8 cellular contexts compared by ENCODE assay signal in the genomic region with DNA sequence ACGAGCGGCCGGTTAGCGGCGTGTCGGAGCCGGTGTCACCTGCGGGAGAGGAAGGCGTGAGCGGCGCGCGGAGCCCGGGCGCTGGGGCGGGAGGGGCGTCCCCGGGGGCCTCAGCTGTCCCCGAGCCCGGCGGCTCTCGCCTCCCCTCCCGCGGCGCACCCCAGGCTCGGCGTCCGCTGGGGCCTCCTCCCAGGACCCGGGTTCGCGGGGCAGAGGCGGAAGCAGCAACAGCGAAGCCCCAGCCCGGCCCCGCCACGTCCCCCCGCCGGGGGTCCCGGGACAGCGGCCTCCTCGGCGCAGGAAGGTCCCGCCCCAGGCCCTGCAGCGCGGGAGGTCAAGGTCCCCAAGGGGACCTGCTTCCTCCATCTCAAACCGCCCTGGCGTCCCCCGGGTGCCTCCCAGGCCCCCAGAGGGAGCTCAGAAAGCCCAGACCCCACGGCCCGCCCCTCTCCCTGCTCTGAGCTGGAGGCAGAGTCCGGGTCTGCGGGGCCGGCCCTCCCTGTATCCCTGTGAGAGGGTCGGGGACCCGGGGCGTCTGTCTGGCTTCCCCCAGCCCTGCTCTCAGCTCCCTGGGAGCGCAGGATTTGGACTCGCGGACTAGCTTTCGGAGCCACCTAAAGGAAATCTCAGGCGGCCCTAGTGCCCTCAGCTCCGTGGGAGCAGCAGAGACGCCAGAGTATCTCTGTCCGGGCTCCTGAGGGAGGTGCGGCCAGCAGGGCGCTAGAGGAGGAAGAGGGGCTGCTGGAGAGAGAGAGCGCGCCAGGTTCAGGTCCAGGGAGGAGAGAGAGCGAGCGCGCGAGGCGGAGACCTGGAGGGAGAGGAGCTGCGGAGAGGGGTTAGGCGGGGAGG. TPM values are rescaled to one million over a fixed set of nuclear protein-coding genes. Genes with fewer than 3 reads are reported as not detected.
DNase-seq lines count a peak whose midpoint lies in the region; ATAC-seq and TF ChIP-seq lines count a peak whose summit lies in the region.

No MANE protein-coding gene starts in this region.

- peak overlapping the region; percentile 48 to 94 (median 88) for H3K27ac ChIP-seq in skin epidermis

- peak; percentile 25 for ATAC-seq in HG03520 (IDR thresholded peaks at IDR 0.05; ENCODE audit: unreplicated experiment)

- CTCF ChIA-PET in MCF 10A (lab: Yijun Ruan, JAX) = interaction anchor here (0.6 to 2.7 kb wide), 8 partner anchors 13 to 220 kb away, joined by 3 to 11 read pairs (median 3); partner anchors contain the start of gene TPPP

- H3K4me1 Mint-ChIP-seq in MCF 10A (ENCODE audit: insufficient read depth, unreplicated experiment) = peaks cover 12% of the 10 kb centered on the region
- H3K4me1 Mint-ChIP-seq in immature natural killer cell = peaks cover 9 to 13% of the 10 kb centered on the region in 2 donors

- peak; percentile 74 for DNase-seq in DMS53 (lab: John Stamatoyannopoulos, UW)
- peak; percentile 76 for DNase-seq in GM20000 (ENCODE audit: low spot score)
- peak; percentile 73 for DNase-seq in RPMI8226
- peak; percentile 32 for DNase-seq in MCF 10A (ENCODE audit: unreplicated experiment)
- DNase-seq in immature natural killer cell = peak; percentile 12 to 30 (median 26)
- DNase-seq in middle frontal gyrus (ENCODE audit: extremely low spot score, low spot score) = no peak

- H3K27me3 Mint-ChIP-seq in MCF 10A (ENCODE audit: insufficient read depth, unreplicated experiment) = peaks cover 14% of the 10 kb centered on the region
- peaks cover 2 to 8% (median 4%) of the 10 kb centered on the region in 3 donors for H3K27me3 Mint-ChIP-seq in immature natural killer cell (ENCODE audit: low read depth in 3 of 3)

- intact Hi-C loops in MCF 10A (cut with micrococcal nuclease) = loop anchor here (2.0 to 10.0 kb wide), 3 partner anchors 141 to 441 kb away; no protein-coding TSS in a partner anchor

- no peak for TF ChIP-seq CTCF in GM20000 (IDR thresholded peaks at IDR 0.05; ENCODE audit: extremely low read depth, missing control alignments)
- no peak for TF ChIP-seq CTCF in MCF 10A (IDR thresholded peaks at IDR 0.05; ENCODE audit: unreplicated experiment)

- BruUV-seq in MCF 10A (replicated peaks; lab: Mats Ljungman, UMichigan) = no TSS peak

- H3K27ac Mint-ChIP-seq in MCF 10A (ENCODE audit: low read depth, unreplicated experiment) (no peak overlapping the region), immature natural killer cell (peak overlapping the region in 3 of 6 donors; percentile 20 to 67 (median 28))

- H3K36me3 Mint-ChIP-seq in MCF 10A (ENCODE audit: insufficient read depth, unreplicated experiment) (peaks cover 26% of the 10 kb centered on the region), immature natural killer cell (no peaks in the 10 kb centered on the region)

- H3K4me3 ChIP-seq in skin epidermis = peak overlapping the region; percentile 67 to 96 (median 89)

- POLR2A ChIA-PET in MCF 10A (lab: Yijun Ruan, JAX) = interaction anchor here (0.6 to 3.1 kb wide), 10 partner anchors 15 to 199 kb away, joined by 3 to 16 read pairs (median 6); partner anchors contain the start of genes CEP72 and EXOC3

- H3K4me3 Mint-ChIP-seq in MCF 10A (ENCODE audit: unreplicated experiment) = peak overlapping the region; percentile 79
- H3K4me3 Mint-ChIP-seq in immature natural killer cell = peak overlapping the region; percentile 77 to 88 (median 86)

- no peaks in the 10 kb centered on the region for H3K9me3 Mint-ChIP-seq in MCF 10A (ENCODE audit: unreplicated experiment)
- no peaks in the 10 kb centered on the region for H3K9me3 Mint-ChIP-seq in immature natural killer cell

RNA-seq across cellular contexts. Expression of gene EXOC3, which starts 30.6 kb away (rescaled TPM):
- total RNA-seq in MCF 10A (2022) = 44.1 and 49.6 TPM in 2 replicates
- 10 to 100 TPM; 22.6 to 43.9 (median 34.0) TPM for polyA plus RNA-seq in immature natural killer cell

RNA-seq across cellular contexts. Expression of gene SLC9A3, which starts 50.7 kb away (rescaled TPM):
- total RNA-seq in MCF 10A (2022) = 0.93 and 1.0 TPM in 2 replicates
- polyA plus RNA-seq in immature natural killer cell = 1 to 10 TPM in 2 of 3 donors, under 1 TPM in 1; 0.66 to 1.7 (median 1.5) TPM
